ENCODE assay signal across 11 cellular contexts in genomic region chr20:31923388-31924271, GRCh38. TPM values are rescaled to one million over a fixed set of nuclear protein-coding genes. Genes with fewer than 3 reads are reported as not detected.
DNase-seq lines count a peak whose midpoint lies in the region; ATAC-seq, FAIRE-seq and TF ChIP-seq lines count a peak whose summit lies in the region.
"Had no signal": no experiment of that assay in that cellular context is flagged by ENCODE, and none has a peak within 500 bp of the region (broad histone marks: within the 10 kb centered on the region; RNA-seq: fewer than 3 reads in every experiment).

No MANE protein-coding gene starts in this region.

- H3K27ac ChIP-seq in kidney (ENCODE audit: low read depth in 2 of 2, low read length in 2 of 2): no peak overlapping the region

- FAIRE-seq in kidney (lab: Jason Lieb, UNC) (no peak), D721Med (lab: Jason Lieb, UNC) (no peak)

- ATAC-seq in GM21447 (IDR thresholded peaks at IDR 0.05; ENCODE audit: unreplicated experiment) (peak; percentile 61), HG03460 (IDR thresholded peaks at IDR 0.05; ENCODE audit: unreplicated experiment) (peak; percentile 69), GM18517 (IDR thresholded peaks at IDR 0.05; ENCODE audit: unreplicated experiment) (no peak)

- intact Hi-C loops in kidney (cut with DNase I): no loop called here

- no peak overlapping the region for H3K9ac ChIP-seq in kidney (ENCODE audit: low read length in 2 of 2)

- H3K9me3 ChIP-seq in kidney (ENCODE audit: control insufficient read depth in 1 of 2, low read length in 2 of 2): no peaks in the 10 kb centered on the region

- TF ChIP-seq CTCF in GM13977 (IDR thresholded peaks at IDR 0.05; ENCODE audit: extremely low read depth, insufficient read depth, missing control alignments): no peak
- no peak for TF ChIP-seq CTCF in kidney (IDR thresholded peaks at IDR 0.05; ENCODE audit: borderline replicate concordance, extremely low read depth, insufficient read depth)
- no peak for TF ChIP-seq CTCF in D721Med (IDR thresholded peaks at IDR 0.05; ENCODE audit: insufficient read depth, missing control alignments)

- no peaks in the 10 kb centered on the region for H3K4me1 ChIP-seq in kidney (ENCODE audit: control insufficient read depth in 1 of 2, insufficient read depth in 1 of 2, low read depth in 1 of 2, low read length in 2 of 2)

- in situ Hi-C loops in GM13977 (cut with MboI; ENCODE audit: low pct_unique_long_range_greater_than_20kb, low sequenced_read_pairs, unreplicated experiment): no loop called here

- H3K36me3 ChIP-seq in kidney (ENCODE audit: control insufficient read depth in 1 of 2, insufficient read depth in 2 of 2, low read length in 2 of 2): no peaks in the 10 kb centered on the region

- no peak overlapping the region for H3K4me3 ChIP-seq in kidney (ENCODE audit: low read length in 2 of 2)

- peak; percentile 74 for DNase-seq in GM13977 (ENCODE audit: low spot score)
- peak; percentile 67 for DNase-seq in kidney
- DNase-seq in D341Med (ENCODE audit: low spot score): no peak
- DNase-seq in HCEC 1CT: no peak
- DNase-seq in D721Med (ENCODE audit: insufficient read length, low spot score): no peak
- DNase-seq: H7; NK-92 treated with Interleukin-12 subunit alpha and Interleukin-12 subunit beta, amount 100 ng/mL, for 24 hours had no signal

RNA-seq across cellular contexts. Expression of gene PDRG1, which starts 28.2 kb away (rescaled TPM):
- total RNA-seq in kidney: 10.4 TPM
- 22.5 TPM for polyA plus RNA-seq in kidney (ENCODE audit: insufficient read depth, low read depth, low replicate concordance)

RNA-seq across cellular contexts. Expression of gene XKR7, which starts 44.3 kb away (rescaled TPM):
- 0.06 TPM for total RNA-seq in kidney
- not detected for polyA plus RNA-seq in kidney (ENCODE audit: insufficient read depth, low read depth, low replicate concordance)
- polyA plus RNA-seq: IgD-negative memory B cell had no signal

RNA-seq across cellular contexts. Expression of gene TTLL9, which starts 53.2 kb away (rescaled TPM):
- 1.9 TPM for total RNA-seq in kidney
- polyA plus RNA-seq in kidney (ENCODE audit: insufficient read depth, low read depth, low replicate concordance): 0.82 TPM
- polyA plus RNA-seq: IgD-negative memory B cell had no signal

RNA-seq across cellular contexts. Expression of gene DUSP15, which starts 53.3 kb away (rescaled TPM):
- total RNA-seq in kidney: 13.2 TPM
- polyA plus RNA-seq in kidney (ENCODE audit: insufficient read depth, low read depth, low replicate concordance): 143 TPM
- polyA plus RNA-seq: IgD-negative memory B cell had no signal

Comparison
In these comparisons a context has a peak if more than half of its experiments do, and no peak if none do; other contexts are left out.
1. DNase-seq: peak in GM13977 (single experiment) and kidney (single experiment); none in D341Med (single experiment), HCEC 1CT (single experiment) and D721Med (single experiment).